Comparison of ENCODE assay signal across 8 cellular contexts in genomic region chr18:11689031-11689971, GRCh38. TPM values are rescaled to one million over a fixed set of nuclear protein-coding genes. Genes with fewer than 3 reads are reported as not detected.
DNase-seq lines count a peak whose midpoint lies in the region; ATAC-seq and TF ChIP-seq lines count a peak whose summit lies in the region.

GNAL (plus strand) TSS chr18:11689264; CDS start chr18:11689564, 300 bp downstream.

- H3K27me3 ChIP-seq in HCT116 (ENCODE audit: insufficient read depth, low read length) (no peaks in the 10 kb centered on the region), layer of hippocampus (ENCODE audit: control insufficient read depth, insufficient read depth, low read length) (no peaks in the 10 kb centered on the region)

- TF ChIP-seq POLR2A in HCT116 (IDR thresholded peaks at IDR 0.05; ENCODE audit: borderline replicate concordance, extremely low read depth, insufficient read depth, insufficient read length): no peak

- CTCF ChIA-PET in HCT116 (lab: Charles Lee): interaction anchor here (1.5 to 1.8 kb wide), 2 partner anchors 11 to 34 kb away, joined by 4 read pairs; no protein-coding TSS in a partner anchor

- no TSS peak for BruUV-seq in HCT116 (replicated peaks; lab: Mats Ljungman, UMichigan)

- intact Hi-C loops in HCT116 (cut with micrococcal nuclease): no loop called here

- TF ChIP-seq RAD21 in HCT116 (IDR thresholded peaks at IDR 0.05; ENCODE audit: low read depth): no peak

- H3K4me1 ChIP-seq in HCT116 (ENCODE audit: control insufficient read depth in 1 of 2, insufficient read depth in 2 of 2, low read length in 2 of 2): peaks cover 4 to 19% of the 10 kb centered on the region in 2 experiments; a peak in 3 of 4 replicates

- RAD21 ChIA-PET in HCT116 (lab: Charles Lee; ENCODE audit: low non-redundant PET in 1 of 2, low total read pairs in 2 of 2, uncharacterized antibody in 2 of 2, unreplicated experiment in 2 of 2): no interaction called here

- no peaks in the 10 kb centered on the region for H3K79me2 ChIP-seq in HCT116 (ENCODE audit: insufficient read depth, low read length)

- H4K20me1 ChIP-seq in HCT116 (ENCODE audit: insufficient read depth): no peaks in the 10 kb centered on the region

- H3K9me2 ChIP-seq in HCT116 (ENCODE audit: insufficient read depth): no peaks in the 10 kb centered on the region

- peak within 1 kb of the TSS; percentile 46 for H3K9ac ChIP-seq in HCT116 (ENCODE audit: low read length)

- POLR2A ChIA-PET in HCT116 (lab: Charles Lee): no interaction called here

- H3K27ac ChIP-seq in HCT116 (ENCODE audit: low read depth, low read length) (peak within 1 kb of the TSS; percentile 19; the same call in 1 of the 2 replicates), layer of hippocampus (ENCODE audit: low read depth, low read length) (peak within 1 kb of the TSS; percentile 4)

- DNase-seq in DMS53 (lab: John Stamatoyannopoulos, UW): peak; percentile 98
- peak; percentile 77 for DNase-seq in HCT116 (ENCODE audit: low read depth, low spot score)
- DNase-seq in NCI-H187 (lab: John Stamatoyannopoulos, UW): peak; percentile 40 to 56
- DNase-seq in dedifferentiated amniotic fluid mesenchymal stem cell (ENCODE audit: extremely low spot score): peak; percentile 70
- DNase-seq in stimulated activated CD4-positive, alpha-beta T cell treated with anti-CD3 and anti-CD28 coated beads, Interleukin-15, amount 100 ng/mL, for 24 hours: peak; percentile 79
- DNase-seq in cerebellar nuclear complex (lab: John Stamatoyannopoulos, UW): no peak

- no peaks in the 10 kb centered on the region for H3K36me3 ChIP-seq in HCT116 (ENCODE audit: control insufficient read depth in 1 of 2, insufficient read depth in 2 of 2, low read length in 2 of 2)

- peak within 1 kb of the TSS; percentile 93 for H3K4me2 ChIP-seq in HCT116 (ENCODE audit: low read length)

- H2AFZ ChIP-seq in HCT116 (ENCODE audit: low read depth, low read length, poor library complexity, severe bottlenecking): peak within 1 kb of the TSS; percentile 91

- H3K4me3 ChIP-seq in HCT116 (replicated peaks in 1 of 2; ENCODE audit: low read depth in 1 of 2, low read length in 2 of 2): peak within 1 kb of the TSS; percentile 53 to 61

- no peaks in the 10 kb centered on the region for H3K9me3 ChIP-seq in HCT116 (ENCODE audit: control insufficient read depth in 1 of 2, insufficient read depth in 1 of 2, low read depth in 1 of 2, low read length in 2 of 2)

- TF ChIP-seq CTCF in HCT116 (IDR thresholded peaks at IDR 0.05 in 2 of 3, conservative IDR thresholded peaks at IDR 0.05 in 1 of 3; ENCODE audit: borderline replicate concordance in 1 of 3, insufficient read depth in 1 of 3, low read depth in 2 of 3, low read length in 2 of 3): no peak

- ATAC-seq in HCT116: peak; percentile 89
- peak; percentile 64 to 76 for ATAC-seq in activated CD4-positive, CD25-positive, alpha-beta regulatory T cell treated with anti-CD3 and anti-CD28 coated beads, Interleukin-2, amount 50 U/mL, for 24 hours

TF ChIP-seq in HCT116, 20 proteins besides CTCF, POLR2A, EP300 and RAD21:
- TF ChIP-seq MAX (IDR thresholded peaks at IDR 0.05): peak; percentile 76
- TF ChIP-seq CEBPB (IDR thresholded peaks at IDR 0.05; ENCODE audit: low read depth): no peak
- no peak for TF ChIP-seq EZH2 (IDR thresholded peaks at IDR 0.05)
- TF ChIP-seq TCF7L2 (IDR thresholded peaks at IDR 0.05; ENCODE audit: borderline replicate concordance, extremely low read depth, insufficient read depth, insufficient read length): peak; percentile 76
- peak; percentile 81 for TF ChIP-seq SRF (IDR thresholded peaks at IDR 0.05; ENCODE audit: low read depth)
- no peak for TF ChIP-seq EGR1 (IDR thresholded peaks at IDR 0.05; ENCODE audit: low read depth)
- no peak for TF ChIP-seq ZBTB33 (IDR thresholded peaks at IDR 0.05; ENCODE audit: extremely low read depth, insufficient replicate concordance, low read length)
- TF ChIP-seq ZFX (IDR thresholded peaks at IDR 0.05): peak; percentile 74
- no peak for TF ChIP-seq ELF1 (IDR thresholded peaks at IDR 0.05; ENCODE audit: borderline replicate concordance, low read depth)
- TF ChIP-seq CBX3 (IDR thresholded peaks at IDR 0.05; ENCODE audit: low read depth): peak; percentile 95
- TF ChIP-seq REST (IDR thresholded peaks at IDR 0.05; ENCODE audit: low read depth): no peak
- TF ChIP-seq JUND (IDR thresholded peaks at IDR 0.05): no peak
- TF ChIP-seq YY1 (IDR thresholded peaks at IDR 0.05; ENCODE audit: extremely low read depth, insufficient replicate concordance, low read depth, low read length): peak; percentile 98
- peak; percentile 27; the same call in 1 of the 2 replicates for TF ChIP-seq SP1 (IDR thresholded peaks at IDR 0.05; ENCODE audit: low read depth)
- TF ChIP-seq FOSL1 (IDR thresholded peaks at IDR 0.05; ENCODE audit: low read depth): no peak

RNA-seq across cellular contexts. Expression of gene GNAL, which starts in this region (rescaled TPM):
- total RNA-seq in HCT116 (2021; ENCODE audit: unreplicated experiment): 4.6 TPM
- polyA plus RNA-seq in HCT116 (2012): 2.7 and 3.0 TPM in 2 replicates

Comparison
In these comparisons a context has a peak if more than half of its experiments do, and no peak if none do; other contexts are left out.
1. DNase-seq: peak in DMS53 (single experiment), HCT116 (single experiment), NCI-H187 (2 of 2), dedifferentiated amniotic fluid mesenchymal stem cell (single experiment) and stimulated activated CD4-positive, alpha-beta T cell treated with anti-CD3 and anti-CD28 coated beads, Interleukin-15, amount 100 ng/mL, for 24 hours (single experiment); none in cerebellar nuclear complex (0 of 2).